8 cellular contexts compared by ENCODE assay signal in the genomic region with DNA sequence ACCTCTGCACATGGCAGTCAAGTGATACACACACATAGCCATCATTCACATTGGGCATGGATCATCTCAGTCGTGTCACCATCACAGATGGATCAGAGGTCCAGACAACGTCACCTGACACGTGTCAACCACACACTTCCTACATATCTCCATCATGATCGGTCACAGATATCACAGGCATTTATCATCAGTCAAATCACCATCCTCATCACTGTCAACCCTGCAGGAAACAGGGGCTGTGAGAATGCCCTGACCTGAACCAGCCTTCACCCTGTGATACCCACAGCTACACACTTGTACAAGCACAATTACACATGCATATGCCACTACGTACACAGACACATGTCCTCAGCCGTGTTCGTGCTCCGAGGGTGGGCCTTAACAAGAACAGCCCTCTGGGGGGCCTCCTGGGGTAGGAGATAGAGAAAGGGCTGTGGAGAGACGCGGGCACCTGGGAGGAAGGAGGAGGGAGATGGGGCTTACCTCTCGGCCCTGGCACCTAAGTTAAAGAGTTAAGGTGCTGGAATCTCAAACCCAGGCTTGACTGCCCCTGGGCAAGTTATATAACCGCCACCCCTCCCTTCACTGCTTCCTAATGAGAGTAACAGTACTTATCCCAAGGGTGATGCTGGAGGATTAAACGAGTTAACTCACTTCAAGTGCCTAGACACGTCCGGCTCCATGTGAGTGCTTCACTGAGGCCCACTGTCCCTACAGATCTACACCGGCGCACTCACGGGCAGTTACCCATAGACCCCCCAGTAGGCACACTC. TPM values are rescaled to one million over a fixed set of nuclear protein-coding genes. Genes with fewer than 3 reads are reported as not detected.
DNase-seq lines count a peak whose midpoint lies in the region; ATAC-seq and TF ChIP-seq lines count a peak whose summit lies in the region.

No MANE protein-coding gene starts in this region.

- no peaks in the 10 kb centered on the region for H4K20me1 ChIP-seq in HCT116 (ENCODE audit: insufficient read depth)
- H4K20me1 ChIP-seq in fibroblast of lung (ENCODE audit: control insufficient read depth, extremely low read depth, insufficient read depth, low read length) = no peaks in the 10 kb centered on the region

- intact Hi-C loops in HCT116 (cut with micrococcal nuclease) (no loop called here), left colon (cut with DNase I, micrococcal nuclease) (no loop called here)

- H3K9me3 ChIP-seq in HCT116 (ENCODE audit: control insufficient read depth in 1 of 2, insufficient read depth in 1 of 2, low read depth in 1 of 2, low read length in 2 of 2) (no peaks in the 10 kb centered on the region), fibroblast of lung (ENCODE audit: control insufficient read depth, insufficient read depth, low read depth, low read length) (no peaks in the 10 kb centered on the region)

- H3K27ac Mint-ChIP-seq in progenitor cell of endocrine pancreas = peak overlapping the region; percentile 97

- H3K9me2 ChIP-seq in HCT116 (ENCODE audit: insufficient read depth) = no peaks in the 10 kb centered on the region

- no peak for DNase-seq in AG04449 (ENCODE audit: low read depth, low spot score)
- DNase-seq in HCT116 (ENCODE audit: low read depth, low spot score) = no peak
- peak; percentile 38 for DNase-seq in activated CD4-positive, CD25-positive, alpha-beta regulatory T cell treated with anti-CD3 and anti-CD28 coated beads, Interleukin-2, amount 50 U/mL, for 72 hours
- DNase-seq in fibroblast of lung (ENCODE audit: low read depth in 2 of 2) = no peak
- no peak for DNase-seq in progenitor cell of endocrine pancreas (ENCODE audit: low spot score, unreplicated experiment)
- DNase-seq in left colon = no peak
- DNase-seq in SW480 (ENCODE audit: low spot score) = no peak

- CTCF ChIA-PET in AG04449 (lab: Yijun Ruan, JAX) (interaction anchor here (1.0 to 2.9 kb wide), 4 partner anchors 27 to 361 kb away, joined by 3 to 9 read pairs (median 4); no protein-coding TSS in a partner anchor), HCT116 (lab: Charles Lee) (interaction anchor here (0.7 kb wide), 1 partner anchor 25 kb away, joined by 4 read pairs; no protein-coding TSS in a partner anchor)

- H3K9ac ChIP-seq in HCT116 (ENCODE audit: low read length) = peak overlapping the region; percentile 92
- H3K9ac ChIP-seq in fibroblast of lung (ENCODE audit: insufficient read depth, low read length) = peak overlapping the region; percentile 92

- TF ChIP-seq POLR2A in HCT116 (IDR thresholded peaks at IDR 0.05; ENCODE audit: borderline replicate concordance, extremely low read depth, insufficient read depth, insufficient read length) (no peak), GM18505 (IDR thresholded peaks at IDR 0.05; ENCODE audit: borderline replicate concordance, extremely low read depth, insufficient read depth, insufficient read length) (no peak)

- H3K4me3 ChIP-seq in AG04449 (ENCODE audit: low read depth, low read length) (peak overlapping the region; percentile 97), HCT116 (replicated peaks in 1 of 2; ENCODE audit: low read depth in 1 of 2, low read length in 2 of 2) (peak overlapping the region; percentile 86), fibroblast of lung (replicated peaks in 1 of 4; ENCODE audit: control extremely low read depth in 1 of 4, insufficient read depth in 1 of 4, low read depth in 3 of 4, low read length in 4 of 4) (peak overlapping the region; percentile 44 to 99 (median 84))

- RAD21 ChIA-PET in HCT116 (lab: Charles Lee; ENCODE audit: low non-redundant PET in 1 of 2, low total read pairs in 2 of 2, uncharacterized antibody in 2 of 2, unreplicated experiment in 2 of 2) = no interaction called here

- no peak for TF ChIP-seq RAD21 in HCT116 (IDR thresholded peaks at IDR 0.05; ENCODE audit: low read depth)

- POLR2A ChIA-PET in AG04449 (lab: Yijun Ruan, JAX) (interaction anchor here (0.7 to 1.0 kb wide), 3 partner anchors 14 to 270 kb away, joined by 3 to 4 read pairs (median 4); no protein-coding TSS in a partner anchor), HCT116 (lab: Charles Lee) (no interaction called here)

- H3K79me2 ChIP-seq in HCT116 (ENCODE audit: insufficient read depth, low read length) (peaks cover 32% of the 10 kb centered on the region), fibroblast of lung (ENCODE audit: control insufficient read depth, insufficient read depth, low read length) (peaks cover 58% of the 10 kb centered on the region)

- peak overlapping the region; percentile 98 for H3K4me3 Mint-ChIP-seq in progenitor cell of endocrine pancreas (ENCODE audit: low read depth)

- H3K4me1 Mint-ChIP-seq in progenitor cell of endocrine pancreas (ENCODE audit: low read depth) = peaks cover 29% of the 10 kb centered on the region

- peak overlapping the region; percentile 87 for H3K4me2 ChIP-seq in HCT116 (ENCODE audit: low read length)
- H3K4me2 ChIP-seq in fibroblast of lung (ENCODE audit: extremely low read depth, insufficient read depth, low read length) = peak overlapping the region; percentile 91

- TF ChIP-seq CTCF in AG04449 (IDR thresholded peaks at IDR 0.05; ENCODE audit: insufficient read depth, low read length, missing control alignments) = no peak
- TF ChIP-seq CTCF in HCT116 (IDR thresholded peaks at IDR 0.05 in 2 of 3, conservative IDR thresholded peaks at IDR 0.05 in 1 of 3; ENCODE audit: borderline replicate concordance in 1 of 3, insufficient read depth in 1 of 3, low read depth in 2 of 3, low read length in 2 of 3) = no peak
- no peak for TF ChIP-seq CTCF in fibroblast of lung (conservative IDR thresholded peaks at IDR 0.05 in 1 of 2, IDR thresholded peaks at IDR 0.05 in 1 of 2; ENCODE audit: low read depth in 1 of 2, low read length in 2 of 2)
- TF ChIP-seq CTCF in progenitor cell of endocrine pancreas (IDR thresholded peaks at IDR 0.05; ENCODE audit: unreplicated experiment) = no peak

- H2AFZ ChIP-seq in HCT116 (ENCODE audit: low read depth, low read length, poor library complexity, severe bottlenecking) (no peak overlapping the region), fibroblast of lung (ENCODE audit: low read length) (no peak overlapping the region)

- no peaks in the 10 kb centered on the region for H3K9me3 Mint-ChIP-seq in progenitor cell of endocrine pancreas (ENCODE audit: low read depth)

- H3K36me3 ChIP-seq in HCT116 (ENCODE audit: control insufficient read depth in 1 of 2, insufficient read depth in 2 of 2, low read length in 2 of 2) = peaks cover 0 to 2% of the 10 kb centered on the region in 2 experiments; a peak in 1 of 4 replicates
- peaks cover 6% of the 10 kb centered on the region for H3K36me3 ChIP-seq in fibroblast of lung (ENCODE audit: control insufficient read depth, insufficient read depth, low read length)

- no peak for ATAC-seq in HCT116
- ATAC-seq in left colon = no peak
- no peak for ATAC-seq in GM18505 (IDR thresholded peaks at IDR 0.05; ENCODE audit: unreplicated experiment)

- H3K27me3 ChIP-seq in HCT116 (ENCODE audit: insufficient read depth, low read length) = no peaks in the 10 kb centered on the region
- H3K27me3 ChIP-seq in fibroblast of lung (ENCODE audit: control insufficient read depth, insufficient read depth, low read length) = no peaks in the 10 kb centered on the region

- H3K36me3 Mint-ChIP-seq in progenitor cell of endocrine pancreas (ENCODE audit: insufficient read depth) = peaks cover 1% of the 10 kb centered on the region

- H3K27ac ChIP-seq in HCT116 (ENCODE audit: low read depth, low read length) (peak overlapping the region; percentile 87), fibroblast of lung (ENCODE audit: insufficient read depth, low read length) (peak overlapping the region; percentile 85)

- no peaks in the 10 kb centered on the region for H3K27me3 Mint-ChIP-seq in progenitor cell of endocrine pancreas

- TSS peak; percentile 68 for BruUV-seq in HCT116 (replicated peaks; lab: Mats Ljungman, UMichigan)

- H3K4me1 ChIP-seq in HCT116 (ENCODE audit: control insufficient read depth in 1 of 2, insufficient read depth in 2 of 2, low read length in 2 of 2) (peaks cover 21 to 26% of the 10 kb centered on the region in 2 experiments), fibroblast of lung (ENCODE audit: control insufficient read depth, extremely low read depth, insufficient read depth, low read length) (peaks cover 25% of the 10 kb centered on the region)

RNA-seq across cellular contexts. Expression of a gene that starts 1.1 kb away (rescaled TPM):
- 46.0 TPM for total RNA-seq in HCT116 (2021; ENCODE audit: unreplicated experiment)
- polyA plus RNA-seq in HCT116 (2012) = 33.3 and 54.0 TPM in 2 replicates
- 60.4 and 120 TPM in 2 replicates for total RNA-seq in fibroblast of lung
- polyA plus RNA-seq in fibroblast of lung = 41.4 and 42.2 TPM in 2 replicates
- 55.1 and 59.5 TPM in 2 replicates for polyA plus RNA-seq in fibroblast of lung (2012)
- polyA minus RNA-seq in fibroblast of lung (ENCODE audit: low replicate concordance) = 321 and 416 TPM in 2 replicates
- total RNA-seq in progenitor cell of endocrine pancreas = 74.3 and 75.6 TPM in 2 replicates
- total RNA-seq in left colon = 10 to 100 TPM; 12.0 to 16.9 TPM

RNA-seq across cellular contexts. Expression of a gene that starts 12.9 kb away (rescaled TPM):
- not detected for total RNA-seq in HCT116 (2021; ENCODE audit: unreplicated experiment)
- not detected in 2 replicates for polyA plus RNA-seq in HCT116 (2012)
- total RNA-seq in fibroblast of lung = not detected in 2 replicates
- not detected in 2 replicates for polyA plus RNA-seq in fibroblast of lung
- not detected in 2 replicates for polyA plus RNA-seq in fibroblast of lung (2012)
- polyA minus RNA-seq in fibroblast of lung (ENCODE audit: low replicate concordance) = not detected in 2 replicates
- not detected in 2 replicates for total RNA-seq in progenitor cell of endocrine pancreas
- total RNA-seq in left colon = under 1 TPM in 1 of 2 donors, not detected in 1; 0.28 TPM

RNA-seq across cellular contexts. Expression of a gene that starts 23.4 kb away (rescaled TPM):
- total RNA-seq in HCT116 (2021; ENCODE audit: unreplicated experiment) (17.6 TPM), fibroblast of lung (3.3 and 6.4 TPM in 2 replicates), progenitor cell of endocrine pancreas (31.9 and 32.1 TPM in 2 replicates), left colon (1 to 10 TPM; 2.3 to 5.0 TPM)
- polyA plus RNA-seq in HCT116 (2012) = 11.2 and 14.1 TPM in 2 replicates
- polyA plus RNA-seq in fibroblast of lung = 4.5 and 5.8 TPM in 2 replicates
- 11.6 and 12.1 TPM in 2 replicates for polyA plus RNA-seq in fibroblast of lung (2012)
- polyA minus RNA-seq in fibroblast of lung (ENCODE audit: low replicate concordance) = 6.0 and 26.2 TPM in 2 replicates

RNA-seq across cellular contexts. Expression of a gene that starts 30.7 kb away (rescaled TPM):
- 41.0 TPM for total RNA-seq in HCT116 (2021; ENCODE audit: unreplicated experiment)
- 62.9 and 67.9 TPM in 2 replicates for polyA plus RNA-seq in HCT116 (2012)
- 53.2 and 66.9 TPM in 2 replicates for total RNA-seq in fibroblast of lung
- polyA plus RNA-seq in fibroblast of lung = 18.1 and 21.7 TPM in 2 replicates
- 75.0 and 77.6 TPM in 2 replicates for polyA plus RNA-seq in fibroblast of lung (2012)
- polyA minus RNA-seq in fibroblast of lung (ENCODE audit: low replicate concordance) = 20.7 and 24.4 TPM in 2 replicates
- 9.8 and 10.6 TPM in 2 replicates for total RNA-seq in progenitor cell of endocrine pancreas
- 100 to 1,000 TPM; 114 to 164 TPM for total RNA-seq in left colon

RNA-seq across cellular contexts. Expression of a gene that starts 31.9 kb away (rescaled TPM):
- total RNA-seq in HCT116 (2021; ENCODE audit: unreplicated experiment) (not detected), fibroblast of lung (not detected in 2 replicates), progenitor cell of endocrine pancreas (not detected in 2 replicates), left colon (1 to 10 TPM in 1 of 2 donors, under 1 TPM in 1; 0.82 to 2.5 TPM)
- 0.17 TPM in 1 of 2 replicates, not detected in the other for polyA plus RNA-seq in HCT116 (2012)
- polyA plus RNA-seq in fibroblast of lung = not detected in 2 replicates
- not detected in 2 replicates for polyA plus RNA-seq in fibroblast of lung (2012)
- polyA minus RNA-seq in fibroblast of lung (ENCODE audit: low replicate concordance) = not detected in 2 replicates
